Comparison of ENCODE assay signal across 18 cellular contexts in the genomic region with DNA sequence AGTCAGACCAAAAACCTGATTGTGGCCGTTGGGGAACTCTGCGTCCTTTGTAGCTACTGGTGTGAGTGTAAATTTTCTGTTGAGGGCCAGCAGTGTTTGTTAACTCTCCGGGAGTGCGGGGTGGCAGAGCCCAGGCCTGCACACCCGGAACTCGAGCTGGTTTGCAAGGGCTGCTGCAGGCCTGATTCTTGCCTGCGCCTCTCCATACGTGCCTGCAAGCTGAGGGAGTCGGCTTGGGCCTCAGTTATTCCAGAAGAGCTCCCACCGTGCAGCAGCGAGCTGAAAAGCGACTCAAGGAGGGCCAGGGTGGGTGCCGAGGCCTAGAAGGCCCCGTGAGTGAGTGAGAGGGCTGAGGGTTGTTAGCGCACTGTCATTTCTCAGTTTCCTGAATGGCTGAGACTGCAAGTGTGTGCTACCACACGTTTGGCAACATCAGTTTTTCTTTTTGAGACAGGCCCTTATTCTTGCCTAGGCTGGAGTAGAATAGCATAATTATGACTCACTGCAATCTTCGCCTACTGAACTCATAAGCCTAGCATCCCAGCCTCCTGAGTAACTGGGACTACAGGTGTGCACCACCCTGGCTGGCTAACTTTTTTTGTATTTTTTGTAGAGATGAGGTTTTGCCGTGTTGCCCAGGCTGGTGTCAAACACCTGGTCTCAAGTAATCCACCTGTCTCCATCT. TPM values are rescaled to one million over a fixed set of nuclear protein-coding genes. Genes with fewer than 3 reads are reported as not detected.
DNase-seq lines count a peak whose midpoint lies in the region; ATAC-seq, FAIRE-seq and TF ChIP-seq lines count a peak whose summit lies in the region.
"Had no signal": no experiment of that assay in that cellular context is flagged by ENCODE, and none has a peak within 500 bp of the region (broad histone marks: within the 10 kb centered on the region; RNA-seq: fewer than 3 reads in every experiment).

No MANE protein-coding gene starts in this region.

- H3K27ac Mint-ChIP-seq in Caco-2 (ENCODE audit: unreplicated experiment), result no peak overlapping the region

- no peaks in the 10 kb centered on the region for H3K9me3 ChIP-seq in HepG2 (ENCODE audit: low read length)
- no peaks in the 10 kb centered on the region for H3K9me3 ChIP-seq in right lobe of liver
- peaks cover 3% of the 10 kb centered on the region; the same call in 1 of the 2 replicates for H3K9me3 ChIP-seq in K562 (replicated peaks; ENCODE audit: control insufficient read depth, insufficient read depth, low read depth, low read length)
- no peaks in the 10 kb centered on the region for H3K9me3 ChIP-seq in iPS-20b (ENCODE audit: insufficient read depth, low read depth, low read length)
- no peaks in the 10 kb centered on the region for H3K9me3 ChIP-seq in smooth muscle cell (replicated peaks; ENCODE audit: low read depth)
- no peaks in the 10 kb centered on the region for H3K9me3 ChIP-seq in Caco-2
- no peaks in the 10 kb centered on the region for H3K9me3 ChIP-seq in PC-9 (ENCODE audit: insufficient read depth, low read depth)

- FAIRE-seq in HepG2 (lab: Jason Lieb, UNC) (peak; percentile 59), K562 (lab: Jason Lieb, UNC) (no peak)
- FAIRE-seq: GM12878, GM18507 had no signal

- POLR2A ChIA-PET in HepG2 (lab: Yijun Ruan, JAX) (interaction anchor here (1.0 to 1.7 kb wide), 4 partner anchors 11 to 100 kb away, joined by 3 to 6 read pairs (median 4); partner anchors contain the start of gene NHLRC1), K562 (lab: Yijun Ruan, JAX) (interaction anchor here (0.6 to 0.9 kb wide), 2 partner anchors 20 to 95 kb away, joined by 3 read pairs; no protein-coding TSS in a partner anchor), Caco-2 (lab: Charles Lee) (no interaction called here), PC-9 (lab: Charles Lee; ENCODE audit: unreplicated experiment) (interaction anchor here (0.5 kb wide), 1 partner anchor 367 kb away, joined by 4 read pairs; no protein-coding TSS in a partner anchor)

- H3K9me2 ChIP-seq in PC-9 (ENCODE audit: insufficient read depth), result no peaks in the 10 kb centered on the region

- no peak overlapping the region for H3K4me3 Mint-ChIP-seq in Caco-2 (ENCODE audit: unreplicated experiment)

- peak overlapping the region; percentile 66 for H3K4me2 ChIP-seq in HepG2 (ENCODE audit: low read depth, low read length)
- H3K4me2 ChIP-seq in K562 (ENCODE audit: insufficient read depth, low read length), result no peak overlapping the region
- H3K4me2 ChIP-seq in smooth muscle cell, result no peak overlapping the region
- H3K4me2 ChIP-seq in PC-9, result no peak overlapping the region

- no peak for TF ChIP-seq EP300 in HepG2 (IDR thresholded peaks at IDR 0.05; ENCODE audit: low read depth in 2 of 2, low read length in 2 of 2)
- TF ChIP-seq EP300 in HepG2 (CRISPR knock-in tag; IDR thresholded peaks at IDR 0.05; ENCODE audit: borderline replicate concordance), result no peak
- no peak for TF ChIP-seq EP300 in K562 (IDR thresholded peaks at IDR 0.05; ENCODE audit: low read length)

- TF ChIP-seq CTCF in HepG2 (CRISPR knock-in tag; IDR thresholded peaks at IDR 0.05) (no peak), right lobe of liver (IDR thresholded peaks at IDR 0.05) (no peak), K562 (IDR thresholded peaks at IDR 0.05 in 2 of 3, conservative IDR thresholded peaks at IDR 0.05 in 1 of 3; ENCODE audit: insufficient read depth in 2 of 3, low read depth in 1 of 3, low read length in 3 of 3) (no peak), smooth muscle cell (IDR thresholded peaks at IDR 0.05; ENCODE audit: borderline replicate concordance, insufficient read depth, poor library complexity, severe bottlenecking) (no peak), Caco-2 (IDR thresholded peaks at IDR 0.05; ENCODE audit: insufficient read depth in 1 of 2, low read depth in 1 of 2, low read length in 1 of 2, severe bottlenecking in 1 of 2, unreplicated experiment in 1 of 2) (no peak), PC-9 (conservative IDR thresholded peaks at IDR 0.05) (no peak)

- H3K4me3 ChIP-seq in HepG2 (replicated peaks in 1 of 3; ENCODE audit: insufficient read depth in 1 of 3, low read depth in 2 of 3, low read length in 3 of 3), result peak overlapping the region; percentile 27 to 57 (median 44); a peak in 5 of 6 replicates
- no peak overlapping the region for H3K4me3 ChIP-seq in right lobe of liver
- H3K4me3 ChIP-seq in K562, result no peak overlapping the region
- no peak overlapping the region for H3K4me3 ChIP-seq in iPS-20b (ENCODE audit: low read length)
- no peak overlapping the region for H3K4me3 ChIP-seq in smooth muscle cell
- no peak overlapping the region for H3K4me3 ChIP-seq in Caco-2 (ENCODE audit: low read depth, low read length)
- H3K4me3 ChIP-seq in PC-9, result no peak overlapping the region
- H3K4me3 ChIP-seq: GM12878 had no signal

- H3K27ac ChIP-seq in HepG2 (ENCODE audit: extremely low read length, insufficient read depth, low read length) (no peak overlapping the region), right lobe of liver (no peak overlapping the region), K562 (ENCODE audit: extremely low read depth, low read depth, low read length) (no peak overlapping the region), iPS-20b (ENCODE audit: low read length) (no peak overlapping the region), smooth muscle cell (ENCODE audit: low read depth) (no peak overlapping the region), PC-9 (no peak overlapping the region)

- H3F3A ChIP-seq in smooth muscle cell (ENCODE audit: low read depth) (peaks cover 8% of the 10 kb centered on the region), PC-9 (ENCODE audit: insufficient read depth, low read depth) (peaks cover 4% of the 10 kb centered on the region; the same call in 1 of the 2 replicates)

- H4K20me1 ChIP-seq in HepG2 (ENCODE audit: insufficient read depth, low read length) (no peaks in the 10 kb centered on the region), K562 (replicated peaks; ENCODE audit: control insufficient read depth, insufficient read depth, low read length) (no peaks in the 10 kb centered on the region), smooth muscle cell (ENCODE audit: low read depth) (no peaks in the 10 kb centered on the region), PC-9 (ENCODE audit: insufficient read depth) (no peaks in the 10 kb centered on the region)

- TF ChIP-seq RAD21 in HepG2 (CRISPR knock-in tag; IDR thresholded peaks at IDR 0.05), result no peak
- TF ChIP-seq RAD21 in K562 (CRISPR knock-in tag; conservative IDR thresholded peaks at IDR 0.05 in 1 of 2, IDR thresholded peaks at IDR 0.05 in 1 of 2), result no peak

- CTCF ChIA-PET in HepG2 (lab: Yijun Ruan, JAX; ENCODE audit: low intra/inter-chr PET ratio, low total read pairs), result no interaction called here
- CTCF ChIA-PET in K562 (lab: Yijun Ruan, JAX; ENCODE audit: low intra/inter-chr PET ratio), result no interaction called here
- CTCF ChIA-PET in Caco-2 (lab: Charles Lee), result no interaction called here
- CTCF ChIA-PET in PC-9 (lab: Charles Lee), result no interaction called here

- in situ Hi-C loops in HepG2 (cut with HindIII; ENCODE audit: extremely low pct_ligation_motif_present, low pct_unique_long_range_greater_than_20kb), result no loop called here
- in situ Hi-C loops in K562 (cut with MboI), result no loop called here

- no TSS peak for BruUV-seq in HepG2 (replicated peaks; lab: Mats Ljungman, UMichigan)
- BruUV-seq in K562 (replicated peaks; lab: Mats Ljungman, UMichigan), result no TSS peak
- BruUV-seq in Caco-2 (replicated peaks; lab: Mats Ljungman, UMichigan), result no TSS peak
- BruUV-seq in PC-9 (replicated peaks; lab: Mats Ljungman, UMichigan), result no TSS peak

- WGBS in HepG2 (ENCODE audit: low lambda C conversion rate), result 25% methylated on average over 11 of the region's 18 CpGs
- 76% methylated on average over 6 of the region's 18 CpGs for WGBS in right lobe of liver (ENCODE audit: insufficient coverage, low coverage, low lambda C conversion rate, missing lambda C conversion rate)
- 58% methylated on average over 18 of the region's 18 CpGs for WGBS in K562 (ENCODE audit: insufficient coverage, low coverage, missing lambda C conversion rate)
- WGBS in smooth muscle cell (ENCODE audit: low lambda C conversion rate), result 73% methylated on average over 18 of the region's 18 CpGs

- H3K9me3 Mint-ChIP-seq in Caco-2 (ENCODE audit: unreplicated experiment), result no peaks in the 10 kb centered on the region

- ATAC-seq in HepG2 (peak; percentile 90), right lobe of liver (no peak), K562 (no peak)
- ATAC-seq: GM12878 had no signal

- no peak for DNase-seq in HepG2 (ENCODE audit: low spot score)
- DNase-seq in right lobe of liver, result no peak
- DNase-seq in K562 (ENCODE audit: extremely low read depth in 1 of 4, low spot score in 3 of 4), result no peak
- no peak for DNase-seq in smooth muscle cell (lab: John Stamatoyannopoulos, UW; ENCODE audit: unreplicated experiment)
- DNase-seq in Caco-2, result no peak
- no peak for DNase-seq in NCI-H1417 (lab: John Stamatoyannopoulos, UW)
- DNase-seq in PC-9, result no peak
- DNase-seq: C1 segment of cervical spinal cord, HCEC 1CT, KBM-7, NCI-H1092 treated with DMSO at 0.1 percent for 48 hours, NCI-H1694 treated with DMSO at 0.1 percent for 48 hours, NCI-H446, NCI-H748 treated with DMSO at 0.1 percent for 48 hours, SHP77 had no signal

- H2AFZ ChIP-seq in HepG2 (ENCODE audit: low read length), result peak overlapping the region; percentile 81
- peak overlapping the region; percentile 25; the same call in 1 of the 2 replicates for H2AFZ ChIP-seq in K562 (ENCODE audit: low read depth, low read length)
- H2AFZ ChIP-seq in smooth muscle cell (ENCODE audit: low read depth), result peak overlapping the region; percentile 78
- H2AFZ ChIP-seq in PC-9, result no peak overlapping the region

- no peaks in the 10 kb centered on the region for H3K36me3 Mint-ChIP-seq in Caco-2 (ENCODE audit: insufficient read depth, unreplicated experiment)

- peak overlapping the region; percentile 49 for H3K9ac ChIP-seq in HepG2 (ENCODE audit: insufficient read depth, low read depth, low read length)
- no peak overlapping the region for H3K9ac ChIP-seq in K562 (ENCODE audit: insufficient read depth in 1 of 2, low read depth in 2 of 2, low read length in 2 of 2)
- H3K9ac ChIP-seq in iPS-20b (ENCODE audit: low read depth, low read length), result peak overlapping the region; percentile 10; the same call in 1 of the 2 replicates
- no peak overlapping the region for H3K9ac ChIP-seq in smooth muscle cell (ENCODE audit: low read depth)

- no peaks in the 10 kb centered on the region for H3K9me1 ChIP-seq in K562 (ENCODE audit: control insufficient read depth, insufficient read depth, low read length)

- H3K4me1 ChIP-seq in HepG2 (ENCODE audit: insufficient read depth, low read length) (peaks cover 28% of the 10 kb centered on the region), right lobe of liver (no peaks in the 10 kb centered on the region), K562 (replicated peaks in 1 of 2; ENCODE audit: control insufficient read depth in 2 of 2, insufficient read depth in 2 of 2, low read length in 2 of 2) (no peaks in the 10 kb centered on the region), iPS-20b (ENCODE audit: insufficient read depth, low read length) (peaks cover 20% of the 10 kb centered on the region), smooth muscle cell (ENCODE audit: low read depth) (peaks cover 15% of the 10 kb centered on the region), Caco-2 (peaks cover 13% of the 10 kb centered on the region), PC-9 (replicated peaks; ENCODE audit: insufficient read depth) (peaks cover 11% of the 10 kb centered on the region)

- H3K36me3 ChIP-seq in HepG2 (replicated peaks in 1 of 2; ENCODE audit: control insufficient read depth in 1 of 2, insufficient read depth in 2 of 2, low read length in 2 of 2), result no peaks in the 10 kb centered on the region
- H3K36me3 ChIP-seq in right lobe of liver, result no peaks in the 10 kb centered on the region
- no peaks in the 10 kb centered on the region for H3K36me3 ChIP-seq in K562 (ENCODE audit: control insufficient read depth, insufficient read depth, low read length)
- no peaks in the 10 kb centered on the region for H3K36me3 ChIP-seq in iPS-20b (ENCODE audit: insufficient read depth, low read depth, low read length)
- no peaks in the 10 kb centered on the region for H3K36me3 ChIP-seq in smooth muscle cell (ENCODE audit: low read depth)
- H3K36me3 ChIP-seq in Caco-2 (ENCODE audit: control insufficient read depth, insufficient read depth, low read length), result no peaks in the 10 kb centered on the region; the same call in 1 of the 2 replicates
- no peaks in the 10 kb centered on the region for H3K36me3 ChIP-seq in PC-9 (ENCODE audit: low read depth)

- H3K27me3 ChIP-seq in HepG2 (ENCODE audit: control insufficient read depth in 1 of 2, insufficient read depth in 2 of 2, low read length in 2 of 2) (peaks cover 0 to under 1% of the 10 kb centered on the region in 2 experiments; a peak in 2 of 5 replicates), right lobe of liver (no peaks in the 10 kb centered on the region), K562 (ENCODE audit: control insufficient read depth in 2 of 2, insufficient read depth in 2 of 2, low read length in 2 of 2) (no peaks in the 10 kb centered on the region), iPS-20b (ENCODE audit: insufficient read depth, low read length) (no peaks in the 10 kb centered on the region), smooth muscle cell (ENCODE audit: low read depth) (no peaks in the 10 kb centered on the region), Caco-2 (replicated peaks; ENCODE audit: control insufficient read depth, insufficient read depth, low read length) (no peaks in the 10 kb centered on the region), PC-9 (ENCODE audit: insufficient read depth, low read depth) (no peaks in the 10 kb centered on the region)

- intact Hi-C loops in HepG2 (cut with micrococcal nuclease; ENCODE audit: unreplicated experiment) (no loop called here), right lobe of liver (cut with DNase I) (no loop called here), K562 (cut with micrococcal nuclease) (no loop called here), Caco-2 (cut with micrococcal nuclease; ENCODE audit: unreplicated experiment) (no loop called here), PC-9 (cut with micrococcal nuclease; ENCODE audit: unreplicated experiment) (no loop called here)

- TF ChIP-seq POLR2A in HepG2 (IDR thresholded peaks at IDR 0.05; ENCODE audit: insufficient read depth in 1 of 2, low read depth in 2 of 2, low read length in 2 of 2), result no peak
- TF ChIP-seq POLR2A in right lobe of liver (IDR thresholded peaks at IDR 0.05), result no peak
- no peak for TF ChIP-seq POLR2A in K562 (conservative IDR thresholded peaks at IDR 0.05)

- H3K27me3 Mint-ChIP-seq in Caco-2 (ENCODE audit: insufficient read depth, unreplicated experiment), result no peaks in the 10 kb centered on the region

- H3K79me2 ChIP-seq in HepG2 (ENCODE audit: insufficient read depth, low read length), result no peaks in the 10 kb centered on the region
- H3K79me2 ChIP-seq in K562 (ENCODE audit: control insufficient read depth, insufficient read depth, low read length), result no peaks in the 10 kb centered on the region
- no peaks in the 10 kb centered on the region for H3K79me2 ChIP-seq in smooth muscle cell (ENCODE audit: low read depth)
- no peaks in the 10 kb centered on the region for H3K79me2 ChIP-seq in PC-9 (ENCODE audit: low read depth)

- H3K4me1 Mint-ChIP-seq in Caco-2 (ENCODE audit: low read depth, unreplicated experiment), result peaks cover 13% of the 10 kb centered on the region

RNA-seq across cellular contexts. Expression of gene KIF13A, which starts 33.9 kb away (rescaled TPM):
- total RNA-seq in HepG2 (2016; rRNA removed; fragmentation: Illumina TruSeq; extraction: Trizol) (37.2 and 48.3 TPM in 2 replicates), right lobe of liver (10 to 100 TPM; 17.7 to 19.4 (median 18.4) TPM), K562 (2014; rRNA removed) (21.0 and 30.1 TPM in 2 replicates), K562 (2014; rRNA removed; fragmentation: Illumina TruSeq; extraction: Trizol) (37.5 and 39.3 TPM in 2 replicates), K562 (2015; rRNA removed; fragmentation: Illumina TruSeq; extraction: Trizol) (43.2 and 44.3 TPM in 2 replicates), K562 (2021) (30.1 and 33.8 TPM in 2 replicates), smooth muscle cell (28.4 and 31.9 TPM in 2 replicates), Caco-2 (2022) (13.8 and 14.0 TPM in 2 replicates), PC-9 (2021) (48.6 and 52.2 TPM in 2 replicates)
- 12.1 and 13.7 TPM in 2 replicates for total RNA-seq in HepG2 (2016; cell fraction: cytosol; rRNA removed; fragmentation: Illumina TruSeq; extraction: Trizol; ENCODE audit: low read depth)
- 35.4 and 47.0 TPM in 2 replicates for total RNA-seq in HepG2 (2016; cell fraction: insoluble cytoplasmic fraction; rRNA removed; fragmentation: Illumina TruSeq; extraction: Trizol)
- 23.2 and 29.0 TPM in 2 replicates for total RNA-seq in HepG2 (2016; cell fraction: membrane; rRNA removed; fragmentation: Illumina TruSeq; extraction: Trizol)
- 37.1 and 42.5 TPM in 2 replicates for total RNA-seq in HepG2 (2016; cell fraction: nucleus; rRNA removed; fragmentation: Illumina TruSeq; extraction: Trizol)
- polyA plus RNA-seq in HepG2 (2011; rRNA removed) (19.5 and 21.1 TPM in 2 replicates), K562 (2011; rRNA removed) (29.5 and 31.8 TPM in 2 replicates), K562 (2014; fragmentation: Illumina TruSeq; extraction: Trizol) (28.2 and 29.7 TPM in 2 replicates), K562 (2014; fragmentation: Nextera tagmentation; extraction: Ambion mirVana) (1 to 10 TPM; 3.6 to 4.3 TPM), K562 (2014; rRNA removed) (22.5 and 22.6 TPM in 2 replicates), smooth muscle cell (10.4 and 15.9 TPM in 2 replicates)
- 14.7 and 19.5 TPM in 2 replicates for polyA plus RNA-seq in HepG2 (2011; cell fraction: cytosol; rRNA removed)
- 16.8 and 17.7 TPM in 2 replicates for polyA plus RNA-seq in HepG2 (2011; cell fraction: nucleus; rRNA removed)
- 17.5 and 22.9 TPM in 2 replicates for polyA plus RNA-seq in HepG2 (2012)
- polyA plus RNA-seq in HepG2 (2016; cell fraction: cytosol; fragmentation: Illumina TruSeq; extraction: Trizol; ENCODE audit: low read depth), result 12.4 and 13.8 TPM in 2 replicates
- polyA plus RNA-seq in HepG2 (2016; cell fraction: insoluble cytoplasmic fraction; fragmentation: Illumina TruSeq; extraction: Trizol; ENCODE audit: low read depth), result 33.5 and 35.2 TPM in 2 replicates
- 17.4 and 21.2 TPM in 2 replicates for polyA plus RNA-seq in HepG2 (2016; cell fraction: membrane; fragmentation: Illumina TruSeq; extraction: Trizol; ENCODE audit: low read depth)
- 32.6 and 33.2 TPM in 2 replicates for polyA plus RNA-seq in HepG2 (2016; cell fraction: nucleus; fragmentation: Illumina TruSeq; extraction: Trizol; ENCODE audit: insufficient read depth, low read depth)
- polyA minus RNA-seq in HepG2 (2011; rRNA and poly(A)+ RNA removed; ENCODE audit: low replicate concordance), result 22.0 and 49.6 TPM in 2 replicates
- polyA minus RNA-seq in HepG2 (2011; cell fraction: cytosol; rRNA and poly(A)+ RNA removed), result 22.4 TPM in 2 replicates
- polyA minus RNA-seq in HepG2 (2011; cell fraction: nucleus; rRNA and poly(A)+ RNA removed), result 55.1 and 57.9 TPM in 2 replicates
- total RNA-seq in K562 (2011; cell fraction: chromatin; rRNA removed; ENCODE audit: low replicate concordance), result 104 and 140 TPM in 2 replicates
- 46.7 and 52.6 TPM in 2 replicates for total RNA-seq in K562 (2011; cell fraction: nucleolus; rRNA removed)
- total RNA-seq in K562 (2011; cell fraction: nucleoplasm; rRNA removed), result 47.2 and 119 TPM in 2 replicates
- polyA plus RNA-seq in K562 (2011; cell fraction: cytosol; rRNA removed), result 15.8 and 22.8 TPM in 2 replicates
- 33.0 and 34.3 TPM in 2 replicates for polyA plus RNA-seq in K562 (2011; cell fraction: nucleus; rRNA removed)
- 25.3 and 25.9 TPM in 2 replicates for polyA plus RNA-seq in K562 (2012)
- polyA minus RNA-seq in K562 (2011; rRNA and poly(A)+ RNA removed), result 58.2 and 66.9 TPM in 2 replicates
- 27.8 and 31.0 TPM in 2 replicates for polyA minus RNA-seq in K562 (2011; cell fraction: cytosol; rRNA and poly(A)+ RNA removed)
- 52.9 and 92.3 TPM in 2 replicates for polyA minus RNA-seq in K562 (2011; cell fraction: nucleus; rRNA and poly(A)+ RNA removed)

Comparison
In these comparisons a context has a peak if more than half of its experiments do, and no peak if none do; other contexts are left out.
1. H3K4me3 ChIP-seq: peak in HepG2 (3 of 3); none in right lobe of liver (0 of 3), K562 (single experiment), iPS-20b (single experiment), smooth muscle cell (single experiment), Caco-2 (single experiment) and PC-9 (single experiment).
2. H3K9ac ChIP-seq: peak in HepG2 (single experiment) and iPS-20b (single experiment); none in K562 (0 of 2) and smooth muscle cell (single experiment).
3. Of the 241 proteins assayed by ChIP-seq in both HepG2 and K562: peak only in HepG2: ELF1, ETV5, GABPB1, GATAD2A, HDAC2, PHF20 and 6 more; only in K562: none; in both: none; in neither: 228; mixed calls (peak in some experiments, not most) for 1.